ENCODE assay signal across 1 cellular context in genomic region chr17:56808503-56808902, GRCh38.
TF ChIP-seq lines count a peak whose summit lies in the region.

No MANE protein-coding gene starts in this region.

TF ChIP-seq in K562, 482 proteins besides CTCF, POLR2A, EP300 and RAD21:
- TF ChIP-seq RBM17 (IDR thresholded peaks at IDR 0.05; ENCODE audit: borderline replicate concordance, low read depth, low read length): no peak
- TF ChIP-seq ZNF785 (CRISPR knock-in tag; IDR thresholded peaks at IDR 0.05): no peak
- TF ChIP-seq PHF8 (IDR thresholded peaks at IDR 0.05; ENCODE audit: borderline replicate concordance, low read length): no peak
- TF ChIP-seq EGR1 (conservative IDR thresholded peaks at IDR 0.05): no peak
- TF ChIP-seq MAX (CRISPR knock-in tag; IDR thresholded peaks at IDR 0.05): no peak
- TF ChIP-seq CGGBP1 (CRISPR knock-in tag; IDR thresholded peaks at IDR 0.05): no peak
- no peak for TF ChIP-seq NFE2L1 (tag; IDR thresholded peaks at IDR 0.05; ENCODE audit: borderline replicate concordance, low read depth)
- no peak for TF ChIP-seq ELF2 (CRISPR knock-in tag; IDR thresholded peaks at IDR 0.05)
- no peak for TF ChIP-seq MAFK (IDR thresholded peaks at IDR 0.05; ENCODE audit: low read length)
- TF ChIP-seq ZNF583 (CRISPR knock-in tag; IDR thresholded peaks at IDR 0.05): no peak
- TF ChIP-seq SNRNP70 (optimal IDR thresholded peaks at IDR 0.05; ENCODE audit: low read depth, low read length): no peak
- no peak for TF ChIP-seq CSDE1 (IDR thresholded peaks at IDR 0.05)
- no peak for TF ChIP-seq SP1 (CRISPR knock-in tag; IDR thresholded peaks at IDR 0.05)
- no peak for TF ChIP-seq NCOA1 (IDR thresholded peaks at IDR 0.05; ENCODE audit: low read depth)
- TF ChIP-seq SIN3B (IDR thresholded peaks at IDR 0.05; ENCODE audit: low read depth): no peak
TF ChIP-seq in K562: peak in this region for 0.
